Comparison of ENCODE assay signal across 1 cellular context in genomic region chr4:185587444-185588161, GRCh38.
A peak's percentile ranks its signal among the peaks of the same experiment; 100 is the strongest.
TF ChIP-seq lines count a peak whose summit lies in the region.

No MANE protein-coding gene starts in this region.

TF ChIP-seq in WTC11, 78 proteins besides CTCF, POLR2A, EP300 and RAD21 (continued from another document):
- TF ChIP-seq ELF4 (CRISPR knock-in tag; IDR thresholded peaks at IDR 0.05; ENCODE audit: low read depth) (no peak), HMGA2 (CRISPR knock-in tag; IDR thresholded peaks at IDR 0.05) (no peak), ZNF512 (CRISPR knock-in tag; IDR thresholded peaks at IDR 0.05; ENCODE audit: borderline replicate concordance) (no peak), ZMAT4 (CRISPR knock-in tag; IDR thresholded peaks at IDR 0.05) (no peak), JUN (CRISPR knock-in tag; IDR thresholded peaks at IDR 0.05) (no peak), NFE2L1 (CRISPR knock-in tag; IDR thresholded peaks at IDR 0.05) (no peak), ATF3 (CRISPR knock-in tag; conservative IDR thresholded peaks at IDR 0.05) (no peak), ZBTB21 (CRISPR knock-in tag; IDR thresholded peaks at IDR 0.05; ENCODE audit: borderline replicate concordance) (peak; percentile 85), FOXK1 (CRISPR knock-in tag; IDR thresholded peaks at IDR 0.05) (peak; percentile 79; the same call in 1 of the 2 replicates), ZBTB43 (CRISPR knock-in tag; IDR thresholded peaks at IDR 0.05) (0 out of 2 replicates have a peak, but pooled peaks have one; percentile 13), ARID4B (CRISPR knock-in tag; IDR thresholded peaks at IDR 0.05; ENCODE audit: borderline replicate concordance) (peak; percentile 69; the same call in 1 of the 2 replicates), ZNF423 (CRISPR knock-in tag; IDR thresholded peaks at IDR 0.05) (no peak), SOX15 (CRISPR knock-in tag; IDR thresholded peaks at IDR 0.05) (no peak), TCF7 (CRISPR knock-in tag; IDR thresholded peaks at IDR 0.05; ENCODE audit: low read depth) (no peak), ZNF263 (CRISPR knock-in tag; IDR thresholded peaks at IDR 0.05; ENCODE audit: low read depth) (no peak), TEAD1 (CRISPR knock-in tag; IDR thresholded peaks at IDR 0.05) (peak; percentile 89), ZNF281 (CRISPR knock-in tag; IDR thresholded peaks at IDR 0.05) (peak; percentile 42; the same call in 1 of the 2 replicates), NFATC4 (CRISPR knock-in tag; IDR thresholded peaks at IDR 0.05) (no peak), SMAD3 (CRISPR knock-in tag; IDR thresholded peaks at IDR 0.05; ENCODE audit: borderline replicate concordance) (peak; percentile 48; the same call in 1 of the 2 replicates)
